In the genomic region with DNA sequence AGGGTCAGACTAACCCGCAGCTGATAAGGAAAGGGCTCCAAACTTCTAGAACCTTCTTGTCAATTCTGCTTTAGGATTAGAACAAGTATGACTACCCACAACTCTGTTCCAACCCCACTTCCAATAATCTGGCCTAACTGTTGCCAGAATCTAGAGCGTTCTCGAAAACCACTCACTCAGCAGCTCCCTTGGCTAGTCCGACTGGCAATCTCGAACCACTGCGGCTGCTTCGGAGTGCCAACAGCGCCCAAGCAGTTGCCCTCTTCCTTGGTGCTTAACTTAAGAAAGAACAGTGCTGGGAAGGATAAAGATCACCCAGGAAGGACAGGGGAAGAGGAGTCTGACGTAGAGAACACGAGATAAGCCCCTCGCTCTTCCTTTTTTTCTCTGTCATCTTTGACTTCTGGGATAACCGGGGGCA, we compare ENCODE assay signal across 8 cellular contexts. TPM values are rescaled to one million over a fixed set of nuclear protein-coding genes. Genes with fewer than 3 reads are reported as not detected.
A peak's percentile ranks its signal among the peaks of the same experiment; 100 is the strongest.
DNase-seq lines count a peak whose midpoint lies in the region; ATAC-seq and TF ChIP-seq lines count a peak whose summit lies in the region.

No MANE protein-coding gene starts in this region.

- peaks cover 20% of the 10 kb centered on the region for H3K36me3 Mint-ChIP-seq in CD8-positive, alpha-beta T cell

- H3K9me3 Mint-ChIP-seq in CD8-positive, alpha-beta T cell: no peaks in the 10 kb centered on the region

- intact Hi-C loops in CD8-positive, alpha-beta T cell (cut with DNase I, micrococcal nuclease): loop anchor here (2.0 to 5.0 kb wide), 7 partner anchors 98 to 1466 kb away; partner anchors contain the start of genes ACLY (in 2 of the 2), DHX8 (in 1 of the 2), KLHL11 (in 1 of the 2) and RETREG3 (in 1 of the 2)
- intact Hi-C loops in ascending aorta (cut with DNase I): no loop called here

- no peaks in the 10 kb centered on the region for H3K36me3 ChIP-seq in CD8-positive, alpha-beta T cell (ENCODE audit: insufficient read depth, low read length)
- H3K36me3 ChIP-seq in ascending aorta (peaks cover 0 to under 1% of the 10 kb centered on the region in 2 donors), stomach smooth muscle (ENCODE audit: control insufficient read depth in 2 of 2, insufficient read depth in 2 of 2, low read length in 2 of 2) (no peaks in the 10 kb centered on the region)

- peak overlapping the region; percentile 97 for H3K4me3 Mint-ChIP-seq in CD8-positive, alpha-beta T cell

- ATAC-seq in CD8-positive, alpha-beta T cell: no peak

- H3K27ac Mint-ChIP-seq in CD8-positive, alpha-beta T cell: peak overlapping the region; percentile 99

- H3K27ac ChIP-seq in CD8-positive, alpha-beta T cell (ENCODE audit: low read depth, low read length): peak overlapping the region; percentile 91
- H3K27ac ChIP-seq in ascending aorta (peak overlapping the region; percentile 93 to 94), stomach smooth muscle (ENCODE audit: low read length) (peak overlapping the region; percentile 88)

- no peaks in the 10 kb centered on the region for H3K27me3 ChIP-seq in CD8-positive, alpha-beta T cell (ENCODE audit: insufficient read depth, low read length)
- H3K27me3 ChIP-seq in ascending aorta (no peaks in the 10 kb centered on the region), stomach smooth muscle (ENCODE audit: control insufficient read depth in 1 of 2, insufficient read depth in 2 of 2, low read length in 2 of 2) (no peaks in the 10 kb centered on the region)

- no peaks in the 10 kb centered on the region for H3K9me3 ChIP-seq in CD8-positive, alpha-beta T cell (ENCODE audit: low read length)
- no peaks in the 10 kb centered on the region for H3K9me3 ChIP-seq in ascending aorta
- no peaks in the 10 kb centered on the region for H3K9me3 ChIP-seq in stomach smooth muscle (ENCODE audit: control insufficient read depth in 2 of 2, low read length in 2 of 2)

- TF ChIP-seq CTCF in CD8-positive, alpha-beta T cell (IDR thresholded peaks at IDR 0.05): no peak
- no peak for TF ChIP-seq CTCF in ascending aorta (IDR thresholded peaks at IDR 0.05)

- POLR2A ChIA-PET in CD8-positive, alpha-beta T cell (lab: Charles Lee): interaction anchor here (0.9 to 6.0 kb wide), 11 partner anchors 12 to 1198 kb away, joined by 3 to 50 read pairs (median 4); partner anchors contain the start of genes CNP, DHX58, GHDC and STAT3

- no peak for DNase-seq in CD8-positive, alpha-beta T cell
- DNase-seq in LHCN-M2 (ENCODE audit: low read depth) (peak; percentile 20), ascending aorta (ENCODE audit: low spot score in 2 of 2) (no peak), kidney glomerular epithelial cell (lab: John Stamatoyannopoulos, UW) (peak; percentile 19), cerebellum (ENCODE audit: low spot score) (no peak), NOMO-1 treated with DMSO at 0.1 percent for 48 hours (lab: John Stamatoyannopoulos, UW; ENCODE audit: unreplicated experiment) (no peak), SKM-1 (lab: John Stamatoyannopoulos, UW; ENCODE audit: unreplicated experiment) (no peak)

- H3K4me3 ChIP-seq in CD8-positive, alpha-beta T cell (ENCODE audit: low read depth, low read length): peak overlapping the region; percentile 96
- H3K4me3 ChIP-seq in ascending aorta: peak overlapping the region; percentile 88 to 91
- peak overlapping the region; percentile 79 to 99 for H3K4me3 ChIP-seq in stomach smooth muscle (ENCODE audit: low read length in 2 of 2)

- H3K27me3 Mint-ChIP-seq in CD8-positive, alpha-beta T cell (ENCODE audit: low read depth): no peaks in the 10 kb centered on the region

- peak overlapping the region; percentile 92 to 98 for H3K9ac ChIP-seq in stomach smooth muscle (ENCODE audit: low read length in 2 of 2)

- peaks cover 75% of the 10 kb centered on the region for H3K4me1 Mint-ChIP-seq in CD8-positive, alpha-beta T cell (ENCODE audit: low read depth)

- peaks cover 55% of the 10 kb centered on the region for H3K4me1 ChIP-seq in CD8-positive, alpha-beta T cell (ENCODE audit: insufficient read depth, low read length)
- peaks cover 14 to 43% of the 10 kb centered on the region in 2 donors for H3K4me1 ChIP-seq in ascending aorta
- peaks cover 44% of the 10 kb centered on the region for H3K4me1 ChIP-seq in stomach smooth muscle (ENCODE audit: control insufficient read depth, insufficient read depth, low read length)

- CTCF ChIA-PET in CD8-positive, alpha-beta T cell (lab: Charles Lee): interaction anchor here (0.6 to 12.8 kb wide), 5 partner anchors 9 to 101 kb away, joined by 3 to 256 read pairs (median 20); partner anchors contain the start of genes CNP, DHX58, HSPB9 and KAT2A

RNA-seq across cellular contexts. Expression of gene DNAJC7, which starts 0.8 kb away (rescaled TPM):
- total RNA-seq in CD8-positive, alpha-beta T cell: 100 to 1,000 TPM; 124 to 134 TPM
- total RNA-seq in LHCN-M2 (2014; rRNA removed) (67.5 and 83.1 TPM in 2 replicates), ascending aorta (79.7 TPM), cerebellum (76.5 TPM)
- polyA plus RNA-seq in LHCN-M2 (2012): 62.3 TPM

RNA-seq across cellular contexts. Expression of gene NKIRAS2, which starts 3.5 kb away (rescaled TPM):
- 10 to 100 TPM; 13.2 to 14.8 TPM for total RNA-seq in CD8-positive, alpha-beta T cell
- 41.2 and 48.5 TPM in 2 replicates for total RNA-seq in LHCN-M2 (2014; rRNA removed)
- polyA plus RNA-seq in LHCN-M2 (2012): 36.7 TPM
- total RNA-seq in ascending aorta: 63.6 TPM
- 30.5 TPM for total RNA-seq in cerebellum

RNA-seq across cellular contexts. Expression of gene C17orf113, which starts 34.0 kb away (rescaled TPM):
- under 1 TPM; 0.14 to 0.22 TPM for total RNA-seq in CD8-positive, alpha-beta T cell
- 0.29 TPM in 1 of 2 replicates, not detected in the other for total RNA-seq in LHCN-M2 (2014; rRNA removed)
- polyA plus RNA-seq in LHCN-M2 (2012): 0.09 TPM
- 0.21 TPM for total RNA-seq in ascending aorta
- 5.9 TPM for total RNA-seq in cerebellum

RNA-seq across cellular contexts. Expression of gene CNP, which starts 49.8 kb away (rescaled TPM):
- 10 to 100 TPM; 16.7 to 18.8 TPM for total RNA-seq in CD8-positive, alpha-beta T cell
- total RNA-seq in LHCN-M2 (2014; rRNA removed) (61.6 and 75.1 TPM in 2 replicates), ascending aorta (72.9 TPM), cerebellum (27.5 TPM)
- polyA plus RNA-seq in LHCN-M2 (2012): 77.0 TPM

Comparison
In these comparisons a context has a peak if more than half of its experiments do, and no peak if none do; other contexts are left out.
1. DNase-seq: peak in LHCN-M2 (single experiment) and kidney glomerular epithelial cell (single experiment); none in CD8-positive, alpha-beta T cell (0 of 7), ascending aorta (0 of 2), cerebellum (single experiment), NOMO-1 treated with DMSO at 0.1 percent for 48 hours (single experiment) and SKM-1 (single experiment).
2. Peak in every context shown above with its lines, with median percentiles within 50 percentile points of each other: H3K27ac ChIP-seq and H3K4me3 ChIP-seq.